ENCODE assay signal across 2 cellular contexts in genomic region chr1:154337253-154337894, GRCh38.
TF ChIP-seq lines count a peak whose summit lies in the region.

No MANE protein-coding gene starts in this region.

TF ChIP-seq in IMR-90, 13 proteins besides CTCF, POLR2A, EP300 and RAD21:
- no peak for TF ChIP-seq MAZ (IDR thresholded peaks at IDR 0.05; ENCODE audit: borderline replicate concordance, low read depth, low read length)
- no peak for TF ChIP-seq USF2 (IDR thresholded peaks at IDR 0.05; ENCODE audit: low read depth, low read length)
- no peak for TF ChIP-seq RFX5 (IDR thresholded peaks at IDR 0.05; ENCODE audit: low read depth, low read length)
- TF ChIP-seq NFE2L2 (IDR thresholded peaks at IDR 0.05; ENCODE audit: low read depth, low read length): no peak
- no peak for TF ChIP-seq ELK1 (IDR thresholded peaks at IDR 0.05; ENCODE audit: borderline replicate concordance, low read depth, low read length)
- TF ChIP-seq RCOR1 (IDR thresholded peaks at IDR 0.05; ENCODE audit: insufficient replicate concordance, low read length): no peak
- no peak for TF ChIP-seq MXI1 (IDR thresholded peaks at IDR 0.05; ENCODE audit: borderline replicate concordance, low read depth, low read length)
- TF ChIP-seq MAFK (IDR thresholded peaks at IDR 0.05; ENCODE audit: low read depth, low read length): no peak
- no peak for TF ChIP-seq FOS (IDR thresholded peaks at IDR 0.05; ENCODE audit: low read depth, low read length)
- no peak for TF ChIP-seq CEBPB (IDR thresholded peaks at IDR 0.05; ENCODE audit: low read depth, low read length)
- TF ChIP-seq CHD1 (IDR thresholded peaks at IDR 0.05; ENCODE audit: low read depth, low read length): no peak
- no peak for TF ChIP-seq SMC3 (IDR thresholded peaks at IDR 0.05; ENCODE audit: low read depth, low read length)
- TF ChIP-seq BHLHE40 (IDR thresholded peaks at IDR 0.05; ENCODE audit: low read depth, low read length): no peak

TF ChIP-seq in SK-N-SH, 30 proteins besides CTCF, POLR2A, EP300 and RAD21:
- no peak for TF ChIP-seq MAX (IDR thresholded peaks at IDR 0.05; ENCODE audit: low read depth)
- no peak for TF ChIP-seq TEAD4 (IDR thresholded peaks at IDR 0.05; ENCODE audit: borderline replicate concordance, insufficient read depth)
- no peak for TF ChIP-seq USF2 (IDR thresholded peaks at IDR 0.05; ENCODE audit: borderline replicate concordance, low read depth, low read length)
